In the genomic region with DNA sequence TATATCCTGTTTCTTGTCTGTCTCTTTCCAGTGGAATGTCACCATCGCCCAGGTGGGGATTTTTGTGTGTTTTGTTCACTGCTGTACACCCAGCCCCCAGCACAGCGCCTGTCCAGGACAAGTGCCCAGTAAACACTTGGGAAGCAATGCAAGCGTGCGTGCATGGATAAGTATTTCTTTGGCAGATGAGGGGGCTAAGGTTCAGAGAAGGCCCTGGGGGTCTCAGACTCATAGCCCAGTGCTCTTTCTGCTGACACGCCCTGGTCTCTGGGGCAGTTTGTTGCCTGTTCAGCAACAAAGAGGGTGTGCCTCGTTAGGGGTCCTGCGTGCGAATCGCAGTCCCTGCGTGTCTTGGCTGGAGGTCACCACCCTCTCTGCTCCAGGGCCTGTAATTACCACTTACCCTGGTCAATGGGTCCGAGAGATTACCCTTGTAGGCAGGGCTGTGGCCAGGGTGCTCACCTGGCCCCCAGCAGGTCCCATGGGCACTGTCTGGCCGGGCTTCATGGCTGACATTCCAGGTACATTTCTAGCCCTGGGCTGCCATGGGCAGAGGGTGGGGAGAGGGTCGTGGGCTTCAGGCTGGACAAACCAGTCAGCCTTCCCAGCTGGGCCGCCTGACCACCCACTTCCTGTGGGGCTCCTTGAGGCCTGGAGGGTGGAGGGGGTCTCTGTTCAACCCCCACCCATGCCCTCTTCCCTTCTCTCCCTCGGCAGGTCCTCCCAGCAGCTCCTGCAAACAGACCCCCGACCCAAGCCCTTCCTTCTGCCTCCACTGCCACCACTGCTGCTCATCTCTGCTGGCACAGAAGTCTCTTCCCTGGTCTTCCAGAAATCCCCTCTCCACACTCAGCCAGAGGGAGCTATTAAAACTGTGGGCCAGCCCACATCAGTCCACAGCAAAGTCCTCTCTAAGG, we compare ENCODE assay signal across 18 cellular contexts.
DNase-seq lines count a peak whose midpoint lies in the region; TF ChIP-seq lines count a peak whose summit lies in the region.
"Had no signal": no experiment of that assay in that cellular context is flagged by ENCODE, and none has a peak within 500 bp of the region (broad histone marks: within the 10 kb centered on the region; RNA-seq: fewer than 3 reads in every experiment).

No MANE protein-coding gene starts in this region.

- peak overlapping the region; percentile 65 for H3K18ac ChIP-seq in neuronal stem cell (ENCODE audit: low read length)

- no peaks in the 10 kb centered on the region for H3K9me3 ChIP-seq in neuronal stem cell (replicated peaks in 1 of 2; ENCODE audit: control insufficient read depth in 2 of 2, insufficient read depth in 1 of 2, low read depth in 1 of 2, low read length in 2 of 2)
- H3K9me3 ChIP-seq in effector memory CD4-positive, alpha-beta T cell (ENCODE audit: control insufficient read depth, low read length) = no peaks in the 10 kb centered on the region

- H2BK12ac ChIP-seq in neuronal stem cell (ENCODE audit: low read length) = no peak overlapping the region

- H3K27me3 ChIP-seq in neuronal stem cell (ENCODE audit: control insufficient read depth in 3 of 3, insufficient read depth in 3 of 3, low read depth in 1 of 3, low read length in 3 of 3) = peaks cover 0 to 10% (median 2%) of the 10 kb centered on the region in 3 experiments
- H3K27me3 ChIP-seq in effector memory CD4-positive, alpha-beta T cell (replicated peaks; ENCODE audit: control insufficient read depth, insufficient read depth, low read length, poor library complexity, severe bottlenecking) = no peaks in the 10 kb centered on the region

- DNase-seq in T-helper 1 cell (no peak), foreskin melanocyte (peak; percentile 25), neuronal stem cell (ENCODE audit: low spot score) (no peak), type B pancreatic cell (ENCODE audit: extremely low spot score, unreplicated experiment) (no peak)
- no peak for DNase-seq in stimulated activated CD4-positive, alpha-beta T cell treated with anti-CD3 and anti-CD28 coated beads, Interleukin-15, amount 100 ng/mL, for 24 hours
- DNase-seq in effector memory CD4-positive, alpha-beta T cell = no peak
- DNase-seq in stimulated activated CD4-positive, alpha-beta T cell treated with anti-CD3 and anti-CD28 coated beads, Interleukin-2, amount 100 ng/mL, for 48 hours = no peak
- DNase-seq: 8988T; activated CD8-positive, alpha-beta memory T cell treated with anti-CD3 and anti-CD28 coated beads, Interleukin-2, amount 50 U/mL, for 48 hours; activated naive CD8-positive, alpha-beta T cell treated with anti-CD3 and anti-CD28 coated beads, Interleukin-2, amount 10 ng/mL, durations not matched to agents 7 days and 5 days; mesendoderm; NCI-H1105 treated with DMSO at 0.1 percent for 48 hours; NCI-H510A treated with DMSO at 0.1 percent for 48 hours; stimulated activated CD4-positive, alpha-beta T cell treated with anti-CD3 and anti-CD28 coated beads, Interleukin-4, amount 100 ng/mL, for 24 hours; T-cell had no signal

- no peak overlapping the region for H3K4me3 Mint-ChIP-seq in T-helper 1 cell treated with Interleukin-12 subunit alpha and Interleukin-12 subunit beta and Interleukin-4 antibody, amounts not matched to agents 30 μg/mL and 1 μg/mL, for 36 hours
- peak overlapping the region; percentile 32 for H3K4me3 Mint-ChIP-seq in type B pancreatic cell
- H3K4me3 Mint-ChIP-seq: activated naive CD8-positive, alpha-beta T cell treated with anti-CD3 and anti-CD28 coated beads, Interleukin-2, amount 10 ng/mL, durations not matched to agents 7 days and 5 days; GM23338; stimulated activated effector memory CD8-positive, alpha-beta T cell treated with anti-CD3 and anti-CD28 coated beads, Interleukin-12 subunit alpha, Interleukin-12 subunit beta, amount 100 ng/mL, for 72 hours; T-cell had no signal

- H3K9me3 Mint-ChIP-seq in T-helper 1 cell treated with Interleukin-12 subunit alpha and Interleukin-12 subunit beta and Interleukin-4 antibody, amounts not matched to agents 30 μg/mL and 1 μg/mL, for 36 hours = no peaks in the 10 kb centered on the region
- H3K9me3 Mint-ChIP-seq in type B pancreatic cell = no peaks in the 10 kb centered on the region
- H3K9me3 Mint-ChIP-seq: activated naive CD8-positive, alpha-beta T cell treated with anti-CD3 and anti-CD28 coated beads, Interleukin-2, amount 10 ng/mL, durations not matched to agents 7 days and 5 days; GM23338; stimulated activated effector memory CD8-positive, alpha-beta T cell treated with anti-CD3 and anti-CD28 coated beads, Interleukin-12 subunit alpha, Interleukin-12 subunit beta, amount 100 ng/mL, for 72 hours; T-cell had no signal

- H3K79me1 ChIP-seq in neuronal stem cell (ENCODE audit: low read depth, low read length) = no peaks in the 10 kb centered on the region

- no peaks in the 10 kb centered on the region for H3K36me3 Mint-ChIP-seq in T-helper 1 cell treated with Interleukin-12 subunit alpha and Interleukin-12 subunit beta and Interleukin-4 antibody, amounts not matched to agents 30 μg/mL and 1 μg/mL, for 36 hours (ENCODE audit: low read depth)
- no peaks in the 10 kb centered on the region for H3K36me3 Mint-ChIP-seq in type B pancreatic cell
- H3K36me3 Mint-ChIP-seq: activated naive CD8-positive, alpha-beta T cell treated with anti-CD3 and anti-CD28 coated beads, Interleukin-2, amount 10 ng/mL, durations not matched to agents 7 days and 5 days; stimulated activated effector memory CD8-positive, alpha-beta T cell treated with anti-CD3 and anti-CD28 coated beads, Interleukin-12 subunit alpha, Interleukin-12 subunit beta, amount 100 ng/mL, for 72 hours; T-cell had no signal

- H2BK5ac ChIP-seq in neuronal stem cell (ENCODE audit: low read length) = no peak overlapping the region

- peaks cover under 1% of the 10 kb centered on the region for H3K4me1 Mint-ChIP-seq in T-helper 1 cell treated with Interleukin-12 subunit alpha and Interleukin-12 subunit beta and Interleukin-4 antibody, amounts not matched to agents 30 μg/mL and 1 μg/mL, for 36 hours (ENCODE audit: low read depth)
- H3K4me1 Mint-ChIP-seq in type B pancreatic cell (ENCODE audit: unreplicated experiment) = peaks cover 16% of the 10 kb centered on the region
- H3K4me1 Mint-ChIP-seq: T-cell had no signal

- peak overlapping the region; percentile 34 for H3K9ac ChIP-seq in neuronal stem cell (ENCODE audit: low read depth, low read length, poor library complexity)

- no peak overlapping the region for H3K4me2 ChIP-seq in neuronal stem cell (ENCODE audit: insufficient read depth, low read length, poor library complexity, severe bottlenecking)
- H3K4me2 ChIP-seq: GM23338 had no signal

- no peak overlapping the region for H3K4ac ChIP-seq in neuronal stem cell (ENCODE audit: low read length)

- no peak overlapping the region for H4K8ac ChIP-seq in neuronal stem cell (ENCODE audit: low read depth, low read length)

- H3K27ac Mint-ChIP-seq in T-helper 1 cell treated with Interleukin-12 subunit alpha and Interleukin-12 subunit beta and Interleukin-4 antibody, amounts not matched to agents 30 μg/mL and 1 μg/mL, for 36 hours = peak overlapping the region; percentile 56
- peak overlapping the region; percentile 57 for H3K27ac Mint-ChIP-seq in type B pancreatic cell
- H3K27ac Mint-ChIP-seq: activated naive CD8-positive, alpha-beta T cell treated with anti-CD3 and anti-CD28 coated beads, Interleukin-2, amount 10 ng/mL, durations not matched to agents 7 days and 5 days; GM23338; stimulated activated effector memory CD8-positive, alpha-beta T cell treated with anti-CD3 and anti-CD28 coated beads, Interleukin-12 subunit alpha, Interleukin-12 subunit beta, amount 100 ng/mL, for 72 hours; T-cell had no signal

- no peak overlapping the region for H3K4me3 ChIP-seq in neuronal stem cell (ENCODE audit: low read length in 2 of 2)
- no peak overlapping the region for H3K4me3 ChIP-seq in effector memory CD4-positive, alpha-beta T cell (ENCODE audit: insufficient read depth, low read depth, low read length, poor library complexity, severe bottlenecking)
- H3K4me3 ChIP-seq: GM23338 had no signal

- H2BK120ac ChIP-seq in neuronal stem cell (ENCODE audit: low read depth, low read length) = no peak overlapping the region

- H3K14ac ChIP-seq in neuronal stem cell (ENCODE audit: low read length) = no peak overlapping the region

- peak overlapping the region; percentile 34 for H2BK15ac ChIP-seq in neuronal stem cell (ENCODE audit: low read length)

- no peak overlapping the region for H3K23ac ChIP-seq in neuronal stem cell (ENCODE audit: low read depth, low read length, poor library complexity)

- no peak for TF ChIP-seq CTCF in type B pancreatic cell (conservative IDR thresholded peaks at IDR 0.05)

- no CpG with 5 or more reads among the region's 16 CpGs for WGBS in neuronal stem cell (ENCODE audit: extremely low coverage in 2 of 2, insufficient read length in 2 of 2, insufficient replicate concordance in 1 of 2), 2 donors

- H3K36me3 ChIP-seq in neuronal stem cell (replicated peaks in 1 of 2; ENCODE audit: control insufficient read depth in 2 of 2, insufficient read depth in 2 of 2, low read length in 2 of 2) = no peaks in the 10 kb centered on the region
- no peaks in the 10 kb centered on the region for H3K36me3 ChIP-seq in effector memory CD4-positive, alpha-beta T cell (ENCODE audit: control insufficient read depth, insufficient read depth, low read length)

- no peak overlapping the region for H3K27ac ChIP-seq in neuronal stem cell (replicated peaks; ENCODE audit: low read length)
- no peak overlapping the region for H3K27ac ChIP-seq in effector memory CD4-positive, alpha-beta T cell (ENCODE audit: insufficient read depth, low read length, poor library complexity, severe bottlenecking)

- H3K4me1 ChIP-seq in neuronal stem cell (ENCODE audit: control insufficient read depth in 2 of 2, insufficient read depth in 1 of 2, low read depth in 1 of 2, low read length in 2 of 2) = peaks cover 0 to 1% of the 10 kb centered on the region in 2 donors
- H3K4me1 ChIP-seq in effector memory CD4-positive, alpha-beta T cell (ENCODE audit: control insufficient read depth, insufficient read depth, low read length, poor library complexity, severe bottlenecking) = no peaks in the 10 kb centered on the region

- peaks cover 7% of the 10 kb centered on the region for H3K27me3 Mint-ChIP-seq in T-helper 1 cell treated with Interleukin-12 subunit alpha and Interleukin-12 subunit beta and Interleukin-4 antibody, amounts not matched to agents 30 μg/mL and 1 μg/mL, for 36 hours (ENCODE audit: low read depth)
- H3K27me3 Mint-ChIP-seq in type B pancreatic cell = peaks cover 4% of the 10 kb centered on the region

- peak overlapping the region; percentile 22 for H4K91ac ChIP-seq in neuronal stem cell (ENCODE audit: low read depth, low read length, poor library complexity)

- peak overlapping the region; percentile 6 for H2AK5ac ChIP-seq in neuronal stem cell (ENCODE audit: low read depth, low read length)

- H2AFZ ChIP-seq in neuronal stem cell (ENCODE audit: low read length) = no peak overlapping the region
- H2AFZ ChIP-seq: GM23338 had no signal
